In the genomic region with DNA sequence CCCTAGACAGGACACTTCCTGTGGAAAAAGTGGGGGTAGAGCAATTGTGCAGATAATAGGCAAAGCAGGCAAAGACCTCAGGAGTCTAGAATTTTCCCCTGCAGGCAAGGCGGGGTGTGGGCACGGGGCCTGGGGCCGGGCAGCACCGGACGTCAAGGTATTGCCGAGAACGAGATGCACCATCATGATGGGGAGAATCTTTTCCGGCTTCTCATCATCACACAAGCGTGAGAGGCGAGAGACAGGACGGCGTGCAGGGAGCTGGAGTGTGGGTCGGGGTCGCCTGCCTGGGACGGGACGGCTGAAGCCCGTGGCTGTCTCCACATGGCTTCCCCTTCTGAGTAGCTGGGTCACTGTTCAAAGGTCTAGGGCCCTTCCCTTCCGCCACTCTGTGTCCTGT, we compare ENCODE assay signal across 25 cellular contexts.
"Had no signal": no experiment of that assay in that cellular context is flagged by ENCODE, and none has a peak within 500 bp of the region (broad histone marks: within the 10 kb centered on the region; RNA-seq: fewer than 3 reads in every experiment).

No MANE protein-coding gene starts in this region.

- H3K36me3 ChIP-seq: stomach, thoracic aorta, thyroid gland, tibial artery, tibial nerve, transverse colon, upper lobe of left lung, upper lobe of right lung, uterus, vagina had no signal

- H3K27ac ChIP-seq: stomach, testis, thoracic aorta, thyroid gland, tibial artery, tibial nerve, transverse colon, upper lobe of left lung, upper lobe of right lung, uterus, vagina had no signal

- ATAC-seq: stimulated activated effector memory CD8-positive, alpha-beta T cell treated with anti-CD3 and anti-CD28 coated beads, Interleukin-12 subunit alpha, Interleukin-12 subunit beta, amount 100 ng/mL, for 72 hours; stimulated activated memory B cell treated with anti-CD40 and anti-IgM and Interleukin-4, amounts not matched to agents 10 μg/mL and 1 μg/mL and 100 μg/mL, for 72 hours; stimulated activated naive B cell treated with anti-CD40 and anti-IgM and Interleukin-4, amounts not matched to agents 10 μg/mL and 1 μg/mL and 100 μg/mL, for 72 hours; stimulated activated naive CD8-positive, alpha-beta T cell treated with anti-CD3 and anti-CD28 coated beads, Interleukin-15, amount 100 ng/mL, for 72 hours; stimulated activated naive CD8-positive, alpha-beta T cell treated with anti-CD3 and anti-CD28 coated beads, Interleukin-15, Interleukin-2, amounts not matched to agents 100 U/mL and 50 U/mL, for 24 hours; upper lobe of right lung had no signal

- H3K9me3 ChIP-seq: testis, thoracic aorta, thyroid gland, transverse colon, upper lobe of left lung, upper lobe of right lung, uterus, vagina had no signal

- H3K4me3 ChIP-seq: stomach, testis, thoracic aorta, thyroid gland, tibial artery, tibial nerve, transverse colon, upper lobe of left lung, upper lobe of right lung, uterus, vagina had no signal

- DNase-seq: stimulated activated CD4-positive, alpha-beta T cell treated with anti-CD3 and anti-CD28 coated beads, Interleukin-2, amount 100 ng/mL, for 48 hours; stimulated activated CD4-positive, alpha-beta T cell treated with anti-CD3 and anti-CD28 coated beads, Interleukin-4, amount 100 ng/mL, for 1 hour; stimulated activated CD4-positive, alpha-beta T cell treated with anti-CD3 and anti-CD28 coated beads, Interleukin-4, amount 100 ng/mL, for 24 hours; stimulated activated CD4-positive, alpha-beta T cell treated with anti-CD3 and anti-CD28 coated beads, Interleukin-4, amount 100 ng/mL, for 4 hours; stimulated activated CD8-positive, alpha-beta memory T cell treated with anti-CD3 and anti-CD28 coated beads, Interleukin-4, amount 100 ng/mL, for 48 hours; stimulated activated naive B cell treated with anti-CD40 and anti-IgM and Interleukin-4, amounts not matched to agents 10 μg/mL and 1 μg/mL and 100 μg/mL, for 72 hours; stimulated activated naive CD4-positive, alpha-beta T cell; stimulated activated naive CD4-positive, alpha-beta T cell treated with Interleukin-2 at 50 U/mL for 16 hours; stimulated activated naive CD8-positive, alpha-beta T cell treated with anti-CD3 and anti-CD28 coated beads, Interleukin-15, amount 100 ng/mL, for 72 hours; stimulated activated naive CD8-positive, alpha-beta T cell treated with anti-CD3 and anti-CD28 coated beads, Interleukin-15, Interleukin-2, amounts not matched to agents 100 U/mL and 50 U/mL, for 24 hours; stomach; substantia nigra; testis; thyroid gland; tibial artery; transverse colon; trophoblast cell; upper lobe of right lung; uterus had no signal

- H3K27me3 ChIP-seq: testis, thyroid gland, tibial nerve, upper lobe of left lung, upper lobe of right lung, uterus, vagina had no signal

- H3K4me1 ChIP-seq: testis, tibial artery, tibial nerve, upper lobe of left lung, upper lobe of right lung, uterus had no signal
